In genomic region chr10:48568546-48568945, GRCh38 we compare ENCODE assay signal across 17 cellular contexts. TPM values are rescaled to one million over a fixed set of nuclear protein-coding genes. Genes with fewer than 3 reads are reported as not detected.
DNase-seq lines count a peak whose midpoint lies in the region; ATAC-seq, FAIRE-seq and TF ChIP-seq lines count a peak whose summit lies in the region.
"Had no signal": no experiment of that assay in that cellular context is flagged by ENCODE, and none has a peak within 500 bp of the region (broad histone marks: within the 10 kb centered on the region; RNA-seq: fewer than 3 reads in every experiment).

No MANE protein-coding gene starts in this region.

- no peaks in the 10 kb centered on the region for H3K36me3 ChIP-seq in neuronal stem cell (replicated peaks in 1 of 2; ENCODE audit: control insufficient read depth in 2 of 2, insufficient read depth in 2 of 2, low read length in 2 of 2)
- H3K36me3 ChIP-seq in psoas muscle (ENCODE audit: insufficient read depth in 1 of 2, low read depth in 1 of 2), result no peaks in the 10 kb centered on the region
- H3K36me3 ChIP-seq: HAP-1 had no signal

- no peaks in the 10 kb centered on the region for H3K79me1 ChIP-seq in neuronal stem cell (ENCODE audit: low read depth, low read length)

- H3K4me1 ChIP-seq in neuronal stem cell (ENCODE audit: control insufficient read depth in 2 of 2, insufficient read depth in 1 of 2, low read depth in 1 of 2, low read length in 2 of 2), result peaks cover 0 to 2% of the 10 kb centered on the region in 2 donors
- H3K4me1 ChIP-seq in psoas muscle, result peaks cover 4% of the 10 kb centered on the region
- H3K4me1 ChIP-seq: HAP-1 had no signal

- H3K23ac ChIP-seq in neuronal stem cell (ENCODE audit: low read depth, low read length, poor library complexity), result no peak overlapping the region

- H4K91ac ChIP-seq in neuronal stem cell (ENCODE audit: low read depth, low read length, poor library complexity), result no peak overlapping the region

- no peak overlapping the region for H3K4me3 Mint-ChIP-seq in HFFc6
- no peak overlapping the region for H3K4me3 Mint-ChIP-seq in type B pancreatic cell
- H3K4me3 Mint-ChIP-seq: CD4-positive, alpha-beta memory T cell; GM23338 had no signal

- no peaks in the 10 kb centered on the region for H3K9me3 ChIP-seq in neuronal stem cell (replicated peaks in 1 of 2; ENCODE audit: control insufficient read depth in 2 of 2, insufficient read depth in 1 of 2, low read depth in 1 of 2, low read length in 2 of 2)
- H3K9me3 ChIP-seq in psoas muscle, result no peaks in the 10 kb centered on the region
- H3K9me3 ChIP-seq: HAP-1 had no signal

- no peak overlapping the region for H2BK12ac ChIP-seq in neuronal stem cell (ENCODE audit: low read length)

- no peaks in the 10 kb centered on the region for H3K27me3 ChIP-seq in neuronal stem cell (ENCODE audit: control insufficient read depth in 3 of 3, insufficient read depth in 3 of 3, low read depth in 1 of 3, low read length in 3 of 3)
- no peaks in the 10 kb centered on the region for H3K27me3 ChIP-seq in psoas muscle (ENCODE audit: insufficient read depth in 3 of 3, low read length in 2 of 3)

- H3K4ac ChIP-seq in neuronal stem cell (ENCODE audit: low read length), result no peak overlapping the region

- H3K9me3 Mint-ChIP-seq in HFFc6, result no peaks in the 10 kb centered on the region
- H3K9me3 Mint-ChIP-seq in type B pancreatic cell, result no peaks in the 10 kb centered on the region
- H3K9me3 Mint-ChIP-seq: CD4-positive, alpha-beta memory T cell; GM23338 had no signal

- H3K4me3 ChIP-seq in neuronal stem cell (ENCODE audit: low read length in 2 of 2) (no peak overlapping the region), psoas muscle (no peak overlapping the region)
- H3K4me3 ChIP-seq: GM23338, HAP-1 had no signal

- H3K36me3 Mint-ChIP-seq in HFFc6 (ENCODE audit: low read depth) (peaks cover 59% of the 10 kb centered on the region), type B pancreatic cell (no peaks in the 10 kb centered on the region)
- H3K36me3 Mint-ChIP-seq: CD4-positive, alpha-beta memory T cell had no signal

- H3K27ac Mint-ChIP-seq in HFFc6, result peak overlapping the region; percentile 20; the same call in 1 of the 2 replicates
- H3K27ac Mint-ChIP-seq in type B pancreatic cell, result no peak overlapping the region
- H3K27ac Mint-ChIP-seq: CD4-positive, alpha-beta memory T cell; GM23338 had no signal

- WGBS in neuronal stem cell (ENCODE audit: extremely low coverage in 2 of 2, insufficient read length in 2 of 2, insufficient replicate concordance in 1 of 2), 2 donors, result no CpG with 5 or more reads among the region's 8 CpGs
- WGBS in psoas muscle, 3 donors, result 91 to 94% (median 93%) methylated on average over 8 of the region's 8 CpGs

- no peaks in the 10 kb centered on the region; the same call in 1 of the 2 replicates for H3K27me3 Mint-ChIP-seq in HFFc6 (ENCODE audit: insufficient read depth)
- H3K27me3 Mint-ChIP-seq in type B pancreatic cell, result peaks cover 14% of the 10 kb centered on the region
- H3K27me3 Mint-ChIP-seq: CD4-positive, alpha-beta memory T cell had no signal

- H3K4me2 ChIP-seq in neuronal stem cell (ENCODE audit: insufficient read depth, low read length, poor library complexity, severe bottlenecking), result no peak overlapping the region
- H3K4me2 ChIP-seq: GM23338 had no signal

- no peak overlapping the region for H3K14ac ChIP-seq in neuronal stem cell (ENCODE audit: low read length)

- TF ChIP-seq CTCF in HFFc6 (IDR thresholded peaks at IDR 0.05), result no peak
- no peak for TF ChIP-seq CTCF in type B pancreatic cell (conservative IDR thresholded peaks at IDR 0.05)
- TF ChIP-seq CTCF in psoas muscle (IDR thresholded peaks at IDR 0.05), result no peak

- DNase-seq in HFFc6 (no peak), neuronal stem cell (ENCODE audit: low spot score) (no peak), type B pancreatic cell (ENCODE audit: extremely low spot score, unreplicated experiment) (peak; percentile 42), psoas muscle (no peak), HTR-8/SVneo (ENCODE audit: insufficient read length, low spot score) (no peak)
- DNase-seq: C1 segment of cervical spinal cord; Calu3; CD4-positive, alpha-beta memory T cell; COR-L47; DMS53; DMS79 treated with DMSO at 0.1 percent for 48 hours; GF-D8 had no signal

- no peak overlapping the region for H3K9ac ChIP-seq in neuronal stem cell (ENCODE audit: low read depth, low read length, poor library complexity)

- H2AK5ac ChIP-seq in neuronal stem cell (ENCODE audit: low read depth, low read length), result peak overlapping the region; percentile 63

- H4K8ac ChIP-seq in neuronal stem cell (ENCODE audit: low read depth, low read length), result no peak overlapping the region

- FAIRE-seq in HTR-8/SVneo (lab: Jason Lieb, UNC), result no peak
- FAIRE-seq: GM12891, GM18507 had no signal

- ATAC-seq in HG03378 (IDR thresholded peaks at IDR 0.05; ENCODE audit: unreplicated experiment), result no peak
- ATAC-seq in psoas muscle, result no peak
- ATAC-seq: GM23338 had no signal

- H3K4me1 Mint-ChIP-seq in HFFc6 (ENCODE audit: low read depth), result peaks cover 53% of the 10 kb centered on the region
- no peaks in the 10 kb centered on the region for H3K4me1 Mint-ChIP-seq in type B pancreatic cell (ENCODE audit: unreplicated experiment)
- H3K4me1 Mint-ChIP-seq: CD4-positive, alpha-beta memory T cell; GM23338 had no signal

- H2BK5ac ChIP-seq in neuronal stem cell (ENCODE audit: low read length), result no peak overlapping the region

- no peak overlapping the region for H3K27ac ChIP-seq in neuronal stem cell (replicated peaks; ENCODE audit: low read length)
- H3K27ac ChIP-seq in psoas muscle, result no peak overlapping the region

- H2BK120ac ChIP-seq in neuronal stem cell (ENCODE audit: low read depth, low read length), result no peak overlapping the region

- no peak overlapping the region for H2BK15ac ChIP-seq in neuronal stem cell (ENCODE audit: low read length)

- H2AFZ ChIP-seq in neuronal stem cell (ENCODE audit: low read length), result no peak overlapping the region
- H2AFZ ChIP-seq: GM23338 had no signal

- intact Hi-C loops in psoas muscle (cut with DNase I), result no loop called here

- H3K18ac ChIP-seq in neuronal stem cell (ENCODE audit: low read length), result no peak overlapping the region

RNA-seq across cellular contexts. Expression of gene ARHGAP22, which starts 36.3 kb away (rescaled TPM):
- total RNA-seq in HFFc6 (2021; fragmentation: NEBNext Ultra II Directional; extraction: Animal tissue kit (Norgen Biotek cat#: 25700)), result 100 to 1,000 TPM in 1 of 6 experiments, 10 to 100 TPM in 5; 74.3 to 117 (median 95.7) TPM
- 4.5 TPM for polyA plus RNA-seq in neuronal stem cell (2013, experiment 1 of 2)
- polyA plus RNA-seq in neuronal stem cell (2013, experiment 2 of 2), result 4.7 TPM
- total RNA-seq in type B pancreatic cell (ENCODE audit: low replicate concordance), result 4.1 and 5.1 TPM in 2 replicates
- total RNA-seq in psoas muscle, result 1 to 10 TPM; 1.3 to 2.9 (median 1.7) TPM
- 1 to 10 TPM in 1 of 3 donors, under 1 TPM in 2; 0.46 to 2.4 (median 0.67) TPM for polyA plus RNA-seq in psoas muscle
- polyA plus RNA-seq: CD4-positive, alpha-beta memory T cell had no signal

Comparison
In these comparisons a context has a peak if more than half of its experiments do, and no peak if none do; other contexts are left out.
1. RNA of gene ARHGAP22, which starts 36.3 kb away (total RNA-seq): 74.3 to 117 TPM in HFFc6; 4.1 to 5.1 TPM in type B pancreatic cell and 1.3 to 2.9 TPM in psoas muscle; every median in the first group is over 10 times any median in the second.